In the genomic region with DNA sequence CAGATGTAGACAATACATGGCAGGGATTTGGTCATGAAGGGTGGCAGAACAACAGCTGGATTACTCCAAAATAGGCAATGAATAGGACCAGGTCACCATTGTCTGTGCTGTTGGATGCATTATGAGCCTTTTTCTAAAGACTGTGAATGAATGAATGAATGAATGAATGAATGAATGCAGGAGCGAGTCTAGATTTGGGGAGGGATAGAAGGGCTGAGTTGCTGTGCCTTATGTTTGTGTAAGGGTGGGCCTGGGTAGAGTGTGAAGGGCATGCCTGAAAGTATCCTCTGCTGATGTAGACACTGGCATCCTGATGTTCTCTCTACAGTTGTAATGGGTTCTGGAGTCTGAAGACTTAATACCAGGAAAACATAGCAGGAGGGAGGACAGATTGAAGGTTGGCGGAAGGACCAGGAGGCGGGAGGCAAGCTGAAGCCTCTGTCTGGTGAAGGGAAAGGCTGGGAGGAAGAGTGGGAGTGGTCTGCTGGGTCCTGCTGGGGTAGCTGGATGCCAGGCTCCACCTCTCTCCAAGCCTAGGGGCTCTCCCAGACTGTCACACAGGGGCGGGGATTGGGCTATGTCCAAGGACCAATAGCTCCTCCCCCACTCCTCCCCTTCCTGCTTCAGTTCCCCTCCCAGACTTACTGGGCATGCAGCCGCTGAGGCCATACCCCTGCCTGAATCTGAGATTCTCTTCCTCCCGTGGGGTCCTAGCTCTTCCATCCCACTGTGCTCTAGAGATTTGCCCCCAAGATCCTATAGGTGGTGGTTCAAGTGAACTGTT, we compare ENCODE assay signal across 8 cellular contexts. TPM values are rescaled to one million over a fixed set of nuclear protein-coding genes. Genes with fewer than 3 reads are reported as not detected.
DNase-seq lines count a peak whose midpoint lies in the region; ATAC-seq lines count a peak whose summit lies in the region.

No MANE protein-coding gene starts in this region.

- ATAC-seq in HG02588 (IDR thresholded peaks at IDR 0.05; ENCODE audit: unreplicated experiment) (peak; percentile 54), sciatic nerve (peak; percentile 96)

- intact Hi-C loops in sciatic nerve (cut with DNase I) = no loop called here

- DNase-seq in NCI-H2107 treated with DMSO at 0.1 percent for 48 hours (lab: John Stamatoyannopoulos, UW; ENCODE audit: unreplicated experiment) = peak; percentile 28
- DNase-seq in NCI-H2107 (lab: John Stamatoyannopoulos, UW) = no peak
- peak; percentile 94 for DNase-seq in NCI-H2029 (lab: John Stamatoyannopoulos, UW)
- peak; percentile 77 for DNase-seq in astrocyte of the hippocampus (ENCODE audit: low read depth, low spot score)
- peak; percentile 85 to 87 for DNase-seq in hippocampal formation (lab: John Stamatoyannopoulos, UW)
- DNase-seq in sciatic nerve (ENCODE audit: low spot score) = peak; percentile 94
- no peak for DNase-seq in activated CD8-positive, alpha-beta memory T cell treated with anti-CD3 and anti-CD28 coated beads for 24 hours

RNA-seq across cellular contexts. Expression of gene TRIM3, which starts 4.8 kb away (rescaled TPM):
- 24.6 TPM for total RNA-seq in sciatic nerve

RNA-seq across cellular contexts. Expression of gene ARFIP2, which starts 12.2 kb away (rescaled TPM):
- total RNA-seq in sciatic nerve = 35.0 TPM

RNA-seq across cellular contexts. Expression of gene TIMM10B, which starts 12.4 kb away (rescaled TPM):
- total RNA-seq in sciatic nerve = 51.5 TPM

RNA-seq across cellular contexts. Expression of gene HPX, which starts 28.1 kb away (rescaled TPM):
- 2.8 TPM for total RNA-seq in sciatic nerve

RNA-seq across cellular contexts. Expression of gene DNHD1, which starts 28.2 kb away (rescaled TPM):
- 33.1 TPM for total RNA-seq in sciatic nerve

Comparison
In these comparisons a context has a peak if more than half of its experiments do, and no peak if none do; other contexts are left out.
1. DNase-seq: peak in NCI-H2107 treated with DMSO at 0.1 percent for 48 hours (single experiment), NCI-H2029 (single experiment), astrocyte of the hippocampus (single experiment), hippocampal formation (2 of 2) and sciatic nerve (single experiment); none in NCI-H2107 (single experiment) and activated CD8-positive, alpha-beta memory T cell treated with anti-CD3 and anti-CD28 coated beads for 24 hours (single experiment).